ENCODE assay signal across 8 cellular contexts in genomic region chr5:177363565-177363964, GRCh38. TPM values are rescaled to one million over a fixed set of nuclear protein-coding genes. Genes with fewer than 3 reads are reported as not detected.
A peak's percentile ranks its signal among the peaks of the same experiment; 100 is the strongest.
DNase-seq lines count a peak whose midpoint lies in the region; ATAC-seq and TF ChIP-seq lines count a peak whose summit lies in the region.

No MANE protein-coding gene starts in this region.

- TF ChIP-seq CTCF in astrocyte of the spinal cord (IDR thresholded peaks at IDR 0.05; ENCODE audit: low read depth, low read length) (no peak), tibial nerve (IDR thresholded peaks at IDR 0.05) (no peak)

- peaks cover 0 to 56% (median 30%) of the 10 kb centered on the region in 4 donors for H3K4me1 ChIP-seq in tibial nerve

- H3K9me3 ChIP-seq in tibial nerve: no peaks in the 10 kb centered on the region

- no peaks in the 10 kb centered on the region for H3K36me3 ChIP-seq in tibial nerve

- peak overlapping the region in 1 of 4 donors; percentile 66 for H3K27ac ChIP-seq in tibial nerve

- no peaks in the 10 kb centered on the region for H3K27me3 ChIP-seq in tibial nerve

- H3K27ac Mint-ChIP-seq in activated naive CD4-positive, alpha-beta T cell treated with anti-CD3 and anti-CD28 coated beads, Interleukin-2, amount 50 U/mL, for 24 hours: no peak overlapping the region
- H3K27ac Mint-ChIP-seq in memory B cell: no peak overlapping the region

- no peak for DNase-seq in activated naive CD4-positive, alpha-beta T cell treated with anti-CD3 and anti-CD28 coated beads, Interleukin-2, amount 50 U/mL, for 16 hours
- DNase-seq in astrocyte of the spinal cord (ENCODE audit: low read depth, low spot score) (no peak), memory B cell (ENCODE audit: low spot score in 2 of 2) (no peak), tibial nerve (ENCODE audit: low spot score in 2 of 2) (no peak), NCI-H1105 (lab: John Stamatoyannopoulos, UW) (no peak), HPDE6-E6E7 (ENCODE audit: extremely low spot score) (no peak), putamen (ENCODE audit: low spot score) (no peak)

- H3K4me1 Mint-ChIP-seq in activated naive CD4-positive, alpha-beta T cell treated with anti-CD3 and anti-CD28 coated beads, Interleukin-2, amount 50 U/mL, for 24 hours: peaks cover 77% of the 10 kb centered on the region
- H3K4me1 Mint-ChIP-seq in memory B cell: peaks cover 52% of the 10 kb centered on the region

- H3K27me3 Mint-ChIP-seq in activated naive CD4-positive, alpha-beta T cell treated with anti-CD3 and anti-CD28 coated beads, Interleukin-2, amount 50 U/mL, for 24 hours: no peaks in the 10 kb centered on the region
- H3K27me3 Mint-ChIP-seq in memory B cell: no peaks in the 10 kb centered on the region

- in situ Hi-C loops in astrocyte of the spinal cord (cut with HindIII; ENCODE audit: low sequenced_read_pairs): no loop called here

- H3K9me3 Mint-ChIP-seq in activated naive CD4-positive, alpha-beta T cell treated with anti-CD3 and anti-CD28 coated beads, Interleukin-2, amount 50 U/mL, for 24 hours: no peaks in the 10 kb centered on the region
- no peaks in the 10 kb centered on the region for H3K9me3 Mint-ChIP-seq in memory B cell

- ATAC-seq in memory B cell (ENCODE audit: low read depth): no peak

- H3K36me3 Mint-ChIP-seq in activated naive CD4-positive, alpha-beta T cell treated with anti-CD3 and anti-CD28 coated beads, Interleukin-2, amount 50 U/mL, for 24 hours: peaks cover 2% of the 10 kb centered on the region
- H3K36me3 Mint-ChIP-seq in memory B cell: peaks cover 15% of the 10 kb centered on the region

- TF ChIP-seq POLR2A in tibial nerve (IDR thresholded peaks at IDR 0.05): no peak

- peak overlapping the region; percentile 42 for H3K4me3 ChIP-seq in astrocyte of the spinal cord (ENCODE audit: low read depth, low read length)
- peak overlapping the region in 3 of 4 donors; percentile 14 to 53 (median 30) for H3K4me3 ChIP-seq in tibial nerve

- WGBS in tibial nerve, 2 donors: 44 to 50% methylated on average over 10 of the region's 10 CpGs

- H3K4me3 Mint-ChIP-seq in activated naive CD4-positive, alpha-beta T cell treated with anti-CD3 and anti-CD28 coated beads, Interleukin-2, amount 50 U/mL, for 24 hours: peak overlapping the region; percentile 54
- H3K4me3 Mint-ChIP-seq in memory B cell: peak overlapping the region; percentile 34

- no peak for TF ChIP-seq EP300 in tibial nerve (IDR thresholded peaks at IDR 0.05)

RNA-seq across cellular contexts. Expression of gene RGS14, which starts 5.8 kb away (rescaled TPM):
- 10 to 100 TPM; 10.2 to 29.6 (median 16.4) TPM for total RNA-seq in tibial nerve

RNA-seq across cellular contexts. Expression of gene LMAN2, which starts 12.1 kb away (rescaled TPM):
- 100 to 1,000 TPM; 144 to 179 (median 154) TPM for total RNA-seq in tibial nerve

RNA-seq across cellular contexts. Expression of gene SLC34A1, which starts 20.7 kb away (rescaled TPM):
- total RNA-seq in tibial nerve: not detected

RNA-seq across cellular contexts. Expression of gene PFN3, which starts 36.9 kb away (rescaled TPM):
- total RNA-seq in tibial nerve: not detected

RNA-seq across cellular contexts. Expression of gene F12, which starts 45.8 kb away (rescaled TPM):
- total RNA-seq in tibial nerve: 1 to 10 TPM in 1 of 4 donors, under 1 TPM in 1, not detected in 2; 0.59 to 4.5 TPM
